In the genomic region with DNA sequence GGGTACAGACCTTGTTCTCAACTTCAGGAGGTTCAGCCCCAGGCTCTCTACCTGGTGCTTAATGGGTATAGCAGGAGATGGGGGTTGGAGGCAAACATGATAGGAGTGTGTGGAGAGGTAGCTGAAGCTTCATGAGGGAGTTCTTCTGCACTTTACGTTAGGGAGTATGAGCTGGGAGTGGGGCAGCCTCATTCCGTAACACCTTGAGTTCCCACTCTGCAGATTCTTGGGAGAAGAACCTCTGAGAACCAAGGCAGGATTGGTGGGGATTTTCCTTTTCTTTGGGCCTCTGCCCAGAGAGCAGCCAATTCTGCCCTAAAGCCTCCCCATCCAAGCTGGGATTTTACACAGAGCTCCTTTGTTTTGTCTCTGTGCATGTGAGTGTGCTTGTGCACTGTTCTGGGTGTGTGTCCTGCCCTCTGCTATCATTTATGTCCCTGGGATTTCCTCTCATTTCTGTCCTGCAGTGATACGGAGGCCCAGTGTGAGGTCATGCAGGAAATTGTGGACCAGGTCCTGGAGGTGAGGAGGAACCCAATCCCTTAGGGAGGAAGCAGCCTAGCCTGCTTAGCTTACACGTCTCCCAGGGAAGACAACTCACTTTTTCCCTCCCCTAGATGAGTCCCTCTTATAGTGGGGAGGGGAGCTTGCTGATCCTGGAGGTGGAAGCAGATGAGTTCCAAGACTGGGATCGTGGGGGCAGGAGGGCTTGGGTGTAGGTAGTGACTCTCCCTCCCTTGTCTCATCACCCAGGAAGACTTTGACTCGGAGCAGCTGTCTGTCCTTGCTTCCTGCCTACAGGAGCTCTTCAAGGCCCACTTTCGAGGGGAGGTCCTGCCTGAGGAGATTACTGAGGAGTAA, we compare ENCODE assay signal across 2 cellular contexts.
A peak's percentile ranks its signal among the peaks of the same experiment; 100 is the strongest.
TF ChIP-seq lines count a peak whose summit lies in the region.

No MANE protein-coding gene starts in this region.

TF ChIP-seq in endothelial cell of umbilical vein, 7 proteins besides CTCF, POLR2A, EP300 and RAD21:
- TF ChIP-seq MAX (IDR thresholded peaks at IDR 0.05; ENCODE audit: insufficient read depth, insufficient read length) (no peak), FOS (IDR thresholded peaks at IDR 0.05; ENCODE audit: borderline replicate concordance, insufficient read depth, low read length) (no peak), GATA2 (IDR thresholded peaks at IDR 0.05; ENCODE audit: insufficient read depth, insufficient read length, low read depth, low read length) (peak; percentile 87), POLR2AphosphoS5 (IDR thresholded peaks at IDR 0.05; ENCODE audit: insufficient read depth, low read depth, low read length) (peak; percentile 52), EZH2 (IDR thresholded peaks at IDR 0.05; ENCODE audit: borderline replicate concordance, low read depth, low read length, severe bottlenecking) (no peak), JUN (IDR thresholded peaks at IDR 0.05; ENCODE audit: borderline replicate concordance, insufficient read depth, insufficient read length, low read depth) (peak; percentile 73), MYC (IDR thresholded peaks at IDR 0.05; ENCODE audit: low read depth, low read length) (no peak)

TF ChIP-seq in HepG2, 621 proteins besides CTCF, POLR2A, EP300 and RAD21:
- TF ChIP-seq XRCC5 (optimal IDR thresholded peaks at IDR 0.05; ENCODE audit: low read length) = peak; percentile 23
- TF ChIP-seq, protein P1, sequence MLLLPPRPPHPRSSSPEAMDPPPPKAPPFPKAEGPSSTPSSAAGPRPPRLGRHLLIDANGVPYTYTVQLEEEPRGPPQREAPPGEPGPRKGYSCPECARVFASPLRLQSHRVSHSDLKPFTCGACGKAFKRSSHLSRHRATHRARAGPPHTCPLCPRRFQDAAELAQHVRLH (CRISPR knock-in tag; IDR thresholded peaks at IDR 0.05; ENCODE audit: borderline replicate concordance, low read depth) = no peak
